ENCODE assay signal across 28 cellular contexts in the genomic region with DNA sequence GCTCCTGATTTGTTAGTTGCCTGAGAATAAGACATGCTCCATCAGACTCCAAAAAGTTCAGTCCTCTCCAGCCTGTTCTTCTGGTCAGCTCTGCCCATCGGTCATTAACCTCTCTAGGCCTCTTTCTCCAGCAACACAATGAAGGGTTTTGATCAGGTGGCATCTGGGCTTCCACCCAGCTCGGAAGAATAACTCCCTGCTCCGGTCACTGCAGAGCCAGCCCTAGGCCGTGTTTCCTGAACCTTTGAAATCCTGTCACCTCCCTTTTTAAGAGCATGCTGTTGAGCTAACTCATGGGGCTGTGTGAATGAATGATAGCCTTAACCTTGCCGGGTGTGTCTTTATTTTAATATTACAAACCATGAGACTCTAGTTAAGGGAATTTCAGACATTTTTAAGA.
"Had no signal": no experiment of that assay in that cellular context is flagged by ENCODE, and none has a peak within 500 bp of the region (broad histone marks: within the 10 kb centered on the region; RNA-seq: fewer than 3 reads in every experiment).

No MANE protein-coding gene starts in this region.

- H3K4me3 Mint-ChIP-seq: naive thymus-derived CD8-positive, alpha-beta T cell; natural killer cell treated with Interleukin-12 subunit alpha and Interleukin-12 subunit beta and Interleukin-15 and Interleukin-18, amount 100 ng/mL, for 72 hours; nephron progenitor cell; neural crest cell; stimulated activated effector memory CD8-positive, alpha-beta T cell treated with anti-CD3 and anti-CD28 coated beads, Interleukin-12 subunit alpha, Interleukin-12 subunit beta, amount 100 ng/mL, for 72 hours; stimulated activated naive B cell treated with anti-CD40 and anti-IgM and Interleukin-4, amounts not matched to agents 10 μg/mL and 1 μg/mL and 100 μg/mL, for 72 hours; stimulated activated naive CD8-positive, alpha-beta T cell treated with anti-CD3 and anti-CD28 coated beads, Interleukin-15, Interleukin-2, amounts not matched to agents 100 ng/mL and 50 ng/mL, for 24 hours had no signal

- ATAC-seq: naive thymus-derived CD8-positive, alpha-beta T cell; natural killer cell treated with Interleukin-12 subunit alpha and Interleukin-12 subunit beta and Interleukin-15 and Interleukin-18, amount 100 ng/mL, for 72 hours; pancreas; psoas muscle; right lobe of liver; stimulated activated effector memory CD8-positive, alpha-beta T cell treated with anti-CD3 and anti-CD28 coated beads, Interleukin-12 subunit alpha, Interleukin-12 subunit beta, amount 100 ng/mL, for 72 hours; stimulated activated naive B cell treated with anti-CD40 and anti-IgM and Interleukin-4, amounts not matched to agents 10 μg/mL and 1 μg/mL and 100 μg/mL, for 72 hours had no signal

- H3K4me1 ChIP-seq: pancreas, psoas muscle, tibial artery had no signal

- H3K4me3 ChIP-seq: pancreas, psoas muscle, right lobe of liver, sigmoid colon, stomach, thoracic aorta, tibial artery, transverse colon, upper lobe of left lung, vagina had no signal

- H3K4me1 Mint-ChIP-seq: stimulated activated effector memory CD8-positive, alpha-beta T cell treated with anti-CD3 and anti-CD28 coated beads, Interleukin-12 subunit alpha, Interleukin-12 subunit beta, amount 100 ng/mL, for 72 hours had no signal

- DNase-seq: naive thymus-derived CD8-positive, alpha-beta T cell; nephron progenitor cell; nucleus accumbens; pancreas; posterior cingulate gyrus; psoas muscle; right cardiac atrium; right lobe of liver; sigmoid colon; small intestine; stimulated activated CD4-positive, alpha-beta T cell treated with anti-CD3 and anti-CD28 coated beads, Interleukin-15, amount 100 ng/mL, for 24 hours; stimulated activated CD4-positive, alpha-beta T cell treated with anti-CD3 and anti-CD28 coated beads, Interleukin-2, amount 100 ng/mL, for 24 hours; stimulated activated CD4-positive, alpha-beta T cell treated with anti-CD3 and anti-CD28 coated beads, Interleukin-2, amount 100 ng/mL, for 48 hours; stimulated activated CD4-positive, alpha-beta T cell treated with anti-CD3 and anti-CD28 coated beads, Interleukin-4, amount 100 ng/mL, for 24 hours; stimulated activated naive B cell treated with anti-CD40 and anti-IgM and Interleukin-4, amounts not matched to agents 10 μg/mL and 1 μg/mL and 100 μg/mL, for 72 hours; stimulated activated naive CD4-positive, alpha-beta T cell treated with Interleukin-2 at 50 U/mL for 16 hours; stomach; tibial artery; transverse colon; upper lobe of left lung had no signal

- H3K36me3 Mint-ChIP-seq: naive thymus-derived CD8-positive, alpha-beta T cell; natural killer cell treated with Interleukin-12 subunit alpha and Interleukin-12 subunit beta and Interleukin-15 and Interleukin-18, amount 100 ng/mL, for 72 hours; stimulated activated effector memory CD8-positive, alpha-beta T cell treated with anti-CD3 and anti-CD28 coated beads, Interleukin-12 subunit alpha, Interleukin-12 subunit beta, amount 100 ng/mL, for 72 hours; stimulated activated naive B cell treated with anti-CD40 and anti-IgM and Interleukin-4, amounts not matched to agents 10 μg/mL and 1 μg/mL and 100 μg/mL, for 72 hours had no signal

- H3K27ac ChIP-seq: neutrophil, pancreas, psoas muscle, right lobe of liver, sigmoid colon, stomach, thoracic aorta, tibial artery, transverse colon, upper lobe of left lung, vagina had no signal

- H3K27me3 ChIP-seq: neutrophil, right lobe of liver, sigmoid colon, stomach, tibial artery, upper lobe of left lung, vagina had no signal

- H3K36me3 ChIP-seq: neutrophil, pancreas, right lobe of liver, sigmoid colon, stomach, thoracic aorta, tibial artery, transverse colon, upper lobe of left lung, vagina had no signal

- H3K27ac Mint-ChIP-seq: naive thymus-derived CD8-positive, alpha-beta T cell; natural killer cell treated with Interleukin-12 subunit alpha and Interleukin-12 subunit beta and Interleukin-15 and Interleukin-18, amount 100 ng/mL, for 72 hours; progenitor cell of endocrine pancreas; stimulated activated effector memory CD8-positive, alpha-beta T cell treated with anti-CD3 and anti-CD28 coated beads, Interleukin-12 subunit alpha, Interleukin-12 subunit beta, amount 100 ng/mL, for 72 hours; stimulated activated naive B cell treated with anti-CD40 and anti-IgM and Interleukin-4, amounts not matched to agents 10 μg/mL and 1 μg/mL and 100 μg/mL, for 72 hours; stimulated activated naive CD8-positive, alpha-beta T cell treated with anti-CD3 and anti-CD28 coated beads, Interleukin-15, Interleukin-2, amounts not matched to agents 100 ng/mL and 50 ng/mL, for 24 hours had no signal

- H3K9me3 ChIP-seq: neutrophil, pancreas, psoas muscle, right lobe of liver, sigmoid colon, stomach, thoracic aorta, tibial artery, transverse colon, upper lobe of left lung, vagina had no signal
